ENCODE assay signal across 11 cellular contexts in genomic region chrY:25091206-25091605, GRCh38. TPM values are rescaled to one million over a fixed set of nuclear protein-coding genes. Genes with fewer than 3 reads are reported as not detected.
"Had no signal": no experiment of that assay in that cellular context is flagged by ENCODE, and none has a peak within 500 bp of the region (broad histone marks: within the 10 kb centered on the region; RNA-seq: fewer than 3 reads in every experiment).

No MANE protein-coding gene starts in this region.

RNA-seq across cellular contexts. Expression of gene BPY2C, which starts 39.3 kb away (rescaled TPM):
- total RNA-seq: OCI-LY7, PC-3, PC-9, Peyer's patch, Right ventricle myocardium inferior, Right ventricle myocardium superior, RPMI7951, SJCRH30, SJSA1, SK-MEL-5 had no signal
- polyA plus RNA-seq: SK-N-SH had no signal
